Comparison of ENCODE assay signal across 18 cellular contexts in genomic region chr3:111601810-111602209, GRCh38. TPM values are rescaled to one million over a fixed set of nuclear protein-coding genes. Genes with fewer than 3 reads are reported as not detected.
"Had no signal": no experiment of that assay in that cellular context is flagged by ENCODE, and none has a peak within 500 bp of the region (broad histone marks: within the 10 kb centered on the region; RNA-seq: fewer than 3 reads in every experiment).

No MANE protein-coding gene starts in this region.

- H3K9me3 Mint-ChIP-seq: immature natural killer cell, naive B cell had no signal

- H3K9me3 ChIP-seq: neutrophil, tibial artery, uterus had no signal

- H3K36me3 Mint-ChIP-seq: naive B cell had no signal

- H3K27ac Mint-ChIP-seq: naive B cell had no signal

- H3K27ac ChIP-seq: brain microvascular endothelial cell, neutrophil, skin epidermis, tibial artery, uterus had no signal

- H3K36me3 ChIP-seq: brain microvascular endothelial cell, neutrophil, tibial artery, uterus had no signal

- DNase-seq: activated CD4-positive, CD25-positive, alpha-beta regulatory T cell treated with anti-CD3 and anti-CD28 coated beads, Interleukin-2, amount 50 U/mL, for 72 hours; activated naive CD4-positive, alpha-beta T cell treated with Interleukin-2 at 50 U/mL for 16 hours; activated T-cell treated with anti-CD3 and anti-CD28 coated beads, Interleukin-2, amount 50 U/mL, for 48 hours; brain microvascular endothelial cell; cerebellar nuclear complex; dermis blood vessel endothelial cell; immature natural killer cell; left colon; naive B cell; stimulated activated CD4-positive, alpha-beta T cell treated with anti-CD3 and anti-CD28 coated beads, Interleukin-4, amount 100 ng/mL, for 4 hours; SW 1271; T-helper 9 cell; tibial artery; uterus had no signal

- H3K4me3 Mint-ChIP-seq: immature natural killer cell, naive B cell had no signal

- H3K4me1 ChIP-seq: tibial artery, uterus had no signal

- H3K27me3 Mint-ChIP-seq: naive B cell had no signal

- H3K4me3 ChIP-seq: lung, skin epidermis, tibial artery, uterus had no signal

- H3K27me3 ChIP-seq: brain microvascular endothelial cell, neutrophil, tibial artery, uterus had no signal

- ATAC-seq: left colon had no signal

RNA-seq across cellular contexts. Expression of gene ZBED2, which starts 6.7 kb away (rescaled TPM):
- total RNA-seq: dermis blood vessel endothelial cell, fibroblast of villous mesenchyme, left colon had no signal

RNA-seq across cellular contexts. Expression of gene CD96, which starts 59.8 kb away (rescaled TPM):
- total RNA-seq: dermis blood vessel endothelial cell, fibroblast of villous mesenchyme had no signal
